Comparison of ENCODE assay signal across 8 cellular contexts in the genomic region with DNA sequence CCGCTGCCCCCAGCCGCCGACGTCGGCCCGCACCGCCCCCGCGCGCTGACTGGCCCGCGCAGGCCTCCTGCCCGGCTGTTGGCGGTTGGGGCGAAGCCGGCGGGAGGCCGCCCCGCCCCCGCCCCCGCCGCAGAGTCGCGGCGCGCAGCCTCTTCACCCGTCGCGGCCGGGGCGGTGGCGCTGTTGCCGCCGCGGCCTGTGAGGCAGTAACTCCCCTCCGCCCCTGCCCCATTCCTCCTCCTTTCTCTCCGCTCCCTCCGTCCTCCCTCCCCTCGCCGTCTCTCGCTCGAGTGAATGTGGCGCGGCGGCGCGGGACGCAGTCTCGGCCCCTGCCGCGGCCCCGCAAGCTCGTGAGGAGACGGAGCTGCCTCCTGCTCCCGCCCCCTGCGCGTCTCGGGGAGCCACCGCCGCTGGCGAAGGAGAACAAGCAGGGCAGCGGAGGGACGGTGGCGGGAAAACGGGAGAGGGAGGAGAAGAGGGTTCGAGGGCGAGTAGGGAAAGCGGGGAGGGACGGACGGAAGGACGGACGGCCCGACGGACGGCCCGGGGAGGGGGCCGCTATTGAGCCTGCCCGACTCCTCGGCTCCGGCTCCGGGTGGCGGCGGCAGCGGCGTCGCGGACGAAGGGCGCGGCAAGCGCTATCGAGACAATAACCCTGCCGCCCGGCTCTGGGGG. TPM values are rescaled to one million over a fixed set of nuclear protein-coding genes. Genes with fewer than 3 reads are reported as not detected.
DNase-seq lines count a peak whose midpoint lies in the region; ATAC-seq and TF ChIP-seq lines count a peak whose summit lies in the region.

No MANE protein-coding gene starts in this region.

- H3K4me1 ChIP-seq in BLaER1 treated with 17β-estradiol and CSF1 and Interleukin-3, amounts not matched to agents 10 nM and 100 nM, result peaks cover 17 to 45% (median 29%) of the 10 kb centered on the region in 10 experiments
- H3K4me1 ChIP-seq in right lobe of liver, result peaks cover 0 to 27% (median 3%) of the 10 kb centered on the region in 4 donors

- peaks cover 9% of the 10 kb centered on the region for H3K27me3 Mint-ChIP-seq in dendritic cell treated with granulocyte-macrophage colony-stimulating factor and Interleukin-4, amounts not matched to agents 40 ng/mL and 50 ng/mL, for 4 days

- peaks cover 34% of the 10 kb centered on the region for H3K36me3 Mint-ChIP-seq in dendritic cell treated with granulocyte-macrophage colony-stimulating factor and Interleukin-4, amounts not matched to agents 40 ng/mL and 50 ng/mL, for 4 days (ENCODE audit: low read depth)

- peak overlapping the region; percentile 79 to 95 (median 84) for H3K4me2 ChIP-seq in BLaER1 treated with 17β-estradiol and CSF1 and Interleukin-3, amounts not matched to agents 10 nM and 100 nM

- H3K36me3 ChIP-seq in BLaER1 treated with 17β-estradiol and CSF1 and Interleukin-3, amounts not matched to agents 10 nM and 100 nM, result peaks cover 11 to 15% (median 14%) of the 10 kb centered on the region in 11 experiments; a peak in 20 of 22 replicates
- H3K36me3 ChIP-seq in right lobe of liver, result no peaks in the 10 kb centered on the region

- H3K9ac ChIP-seq in BLaER1 treated with 17β-estradiol and CSF1 and Interleukin-3, amounts not matched to agents 10 nM and 100 nM, result peak overlapping the region; percentile 98 to 100 (median 100)

- peaks cover 21 to 41% (median 36%) of the 10 kb centered on the region in 11 experiments; a peak in 21 of 22 replicates for H4K20me1 ChIP-seq in BLaER1 treated with 17β-estradiol and CSF1 and Interleukin-3, amounts not matched to agents 10 nM and 100 nM

- H3K27ac ChIP-seq in BLaER1 treated with 17β-estradiol and CSF1 and Interleukin-3, amounts not matched to agents 10 nM and 100 nM, result peak overlapping the region; percentile 99 to 100 (median 100)
- peak overlapping the region; percentile 96 to 100 (median 99) for H3K27ac ChIP-seq in right lobe of liver

- WGBS in right lobe of liver (ENCODE audit: insufficient coverage, low coverage, low lambda C conversion rate, missing lambda C conversion rate), result under 1% methylated on average over 43 of the region's 94 CpGs

- H3K27me3 ChIP-seq in BLaER1 treated with 17β-estradiol and CSF1 and Interleukin-3, amounts not matched to agents 10 nM and 100 nM, result no peaks in the 10 kb centered on the region
- H3K27me3 ChIP-seq in right lobe of liver, result no peaks in the 10 kb centered on the region

- H3K4me1 Mint-ChIP-seq in dendritic cell treated with granulocyte-macrophage colony-stimulating factor and Interleukin-4, amounts not matched to agents 40 ng/mL and 50 ng/mL, for 4 days (ENCODE audit: low read depth), result peaks cover 30% of the 10 kb centered on the region

- DNase-seq in NCI-H446 treated with DMSO at 0.1 percent for 48 hours (lab: John Stamatoyannopoulos, UW) (peak; percentile 59), right lobe of liver (peak; percentile 88 to 89 (median 89))
- DNase-seq in activated CD4-positive, alpha-beta T cell treated with anti-CD3 and anti-CD28 coated beads for 48 hours, result peak; percentile 75
- peak; percentile 73 for DNase-seq in stimulated activated CD4-positive, alpha-beta T cell treated with anti-CD3 and anti-CD28 coated beads, Interleukin-4, amount 100 ng/mL, for 24 hours

- peak overlapping the region; percentile 80 to 99 (median 92) for H3K4me3 ChIP-seq in BLaER1 treated with 17β-estradiol and CSF1 and Interleukin-3, amounts not matched to agents 10 nM and 100 nM
- H3K4me3 ChIP-seq in right lobe of liver, result peak overlapping the region; percentile 83 to 86 (median 84)

- TF ChIP-seq POLR2A in right lobe of liver (IDR thresholded peaks at IDR 0.05), result peak; percentile 89

- H3K4me3 Mint-ChIP-seq in dendritic cell treated with granulocyte-macrophage colony-stimulating factor and Interleukin-4, amounts not matched to agents 40 ng/mL and 50 ng/mL, for 4 days, result peak overlapping the region; percentile 99

- peak; percentile 49 for ATAC-seq in GM19043 (IDR thresholded peaks at IDR 0.05; ENCODE audit: low read depth, unreplicated experiment)
- ATAC-seq in HG03342 (IDR thresholded peaks at IDR 0.05; ENCODE audit: unreplicated experiment), result peak; percentile 63
- peak; percentile 76 to 89 (median 82) for ATAC-seq in right lobe of liver

- intact Hi-C loops in dendritic cell treated with granulocyte-macrophage colony-stimulating factor and Interleukin-4, amounts not matched to agents 40 ng/mL and 50 ng/mL, for 4 days (cut with micrococcal nuclease), result loop anchor here (2.0 to 10.0 kb wide), 4 partner anchors 101 to 217 kb away; a partner anchor contains a TSS
- intact Hi-C loops in right lobe of liver (cut with DNase I), result no loop called here

- H3K9me3 ChIP-seq in BLaER1 treated with 17β-estradiol and CSF1 and Interleukin-3, amounts not matched to agents 10 nM and 100 nM (replicated peaks in 1 of 11), result no peaks in the 10 kb centered on the region
- H3K9me3 ChIP-seq in right lobe of liver, result no peaks in the 10 kb centered on the region

- peak; percentile 24 to 46 (median 34) for TF ChIP-seq CTCF in right lobe of liver (IDR thresholded peaks at IDR 0.05)

- peak overlapping the region; percentile 100 for H3K27ac Mint-ChIP-seq in dendritic cell treated with granulocyte-macrophage colony-stimulating factor and Interleukin-4, amounts not matched to agents 40 ng/mL and 50 ng/mL, for 4 days

- H3K9me3 Mint-ChIP-seq in dendritic cell treated with granulocyte-macrophage colony-stimulating factor and Interleukin-4, amounts not matched to agents 40 ng/mL and 50 ng/mL, for 4 days, result no peaks in the 10 kb centered on the region

RNA-seq across cellular contexts. Expression of a gene that starts 0.6 kb away (rescaled TPM):
- total RNA-seq in right lobe of liver, result 10 to 100 TPM; 31.0 to 45.3 (median 32.8) TPM

Comparison
In these comparisons a context has a peak if more than half of its experiments do, and no peak if none do; other contexts are left out.
1. Peak in every context shown above with its lines: DNase-seq, ATAC-seq, H3K4me3 ChIP-seq and H3K27ac ChIP-seq.